ENCODE assay signal across 15 cellular contexts in genomic region chr3:65130782-65131181, GRCh38.
DNase-seq lines count a peak whose midpoint lies in the region; ATAC-seq, FAIRE-seq and TF ChIP-seq lines count a peak whose summit lies in the region.
"Had no signal": no experiment of that assay in that cellular context is flagged by ENCODE, and none has a peak within 500 bp of the region (broad histone marks: within the 10 kb centered on the region; RNA-seq: fewer than 3 reads in every experiment).

No MANE protein-coding gene starts in this region.

- DNase-seq in HCEC 1CT (peak; percentile 82), astrocyte (ENCODE audit: low read depth) (peak; percentile 59), fibroblast of lung (ENCODE audit: low read depth in 2 of 2) (peak; percentile 30 to 65), renal cortical epithelial cell (ENCODE audit: low read depth) (peak; percentile 65), NCI-H2171 treated with DMSO at 0.1 percent for 48 hours (lab: John Stamatoyannopoulos, UW) (no peak), NAMALWA (ENCODE audit: low spot score) (no peak), right cardiac atrium (no peak)
- DNase-seq: BE2C; CD8-positive, alpha-beta memory T cell; MM.1S; NCI-H1105 treated with DMSO at 0.1 percent for 48 hours; NCI-H187 treated with DMSO at 0.1 percent for 48 hours; NCI-H510A treated with DMSO at 0.1 percent for 48 hours; SJCRH30 had no signal

- H2AFZ ChIP-seq in astrocyte (ENCODE audit: low read depth, low read length), result no peak overlapping the region
- no peak overlapping the region for H2AFZ ChIP-seq in fibroblast of lung (ENCODE audit: low read length)

- WGBS in right cardiac atrium, result 93% methylated on average over 4 of the region's 4 CpGs

- no peak overlapping the region for H3K27ac Mint-ChIP-seq in astrocyte (ENCODE audit: unreplicated experiment)
- H3K27ac Mint-ChIP-seq: CD8-positive, alpha-beta memory T cell had no signal

- H3K4me1 ChIP-seq in astrocyte (ENCODE audit: insufficient read depth, low read length) (peaks cover 6% of the 10 kb centered on the region), fibroblast of lung (ENCODE audit: control insufficient read depth, extremely low read depth, insufficient read depth, low read length) (no peaks in the 10 kb centered on the region), right cardiac atrium (ENCODE audit: control insufficient read depth, insufficient read depth, low read length) (no peaks in the 10 kb centered on the region)
- H3K4me1 ChIP-seq: BE2C, SJCRH30 had no signal

- H3K9ac ChIP-seq in astrocyte (ENCODE audit: low read length) (no peak overlapping the region), fibroblast of lung (ENCODE audit: insufficient read depth, low read length) (no peak overlapping the region)

- no peak for ATAC-seq in right cardiac atrium

- H3K27me3 Mint-ChIP-seq in astrocyte (ENCODE audit: low read depth, unreplicated experiment), result no peaks in the 10 kb centered on the region
- H3K27me3 Mint-ChIP-seq: CD8-positive, alpha-beta memory T cell had no signal

- H3K36me3 Mint-ChIP-seq in astrocyte (ENCODE audit: low read depth, unreplicated experiment), result no peaks in the 10 kb centered on the region

- intact Hi-C loops in right cardiac atrium (cut with DNase I), result no loop called here

- H3K4me1 Mint-ChIP-seq in astrocyte (ENCODE audit: low read depth, unreplicated experiment), result peaks cover 10% of the 10 kb centered on the region
- H3K4me1 Mint-ChIP-seq: CD8-positive, alpha-beta memory T cell had no signal

- no peak for FAIRE-seq in astrocyte (lab: Jason Lieb, UNC)
- FAIRE-seq: H1 had no signal

- H3K27me3 ChIP-seq in astrocyte (ENCODE audit: insufficient read depth, low read length) (no peaks in the 10 kb centered on the region), fibroblast of lung (ENCODE audit: control insufficient read depth, insufficient read depth, low read length) (no peaks in the 10 kb centered on the region), right cardiac atrium (ENCODE audit: control insufficient read depth, insufficient read depth) (no peaks in the 10 kb centered on the region)
- H3K27me3 ChIP-seq: BE2C, SJCRH30 had no signal

- H3K9me3 Mint-ChIP-seq in astrocyte (ENCODE audit: unreplicated experiment), result peaks cover 4% of the 10 kb centered on the region

- H3K4me3 Mint-ChIP-seq in astrocyte (ENCODE audit: unreplicated experiment), result no peak overlapping the region
- H3K4me3 Mint-ChIP-seq: CD8-positive, alpha-beta memory T cell had no signal

- H3K9me3 ChIP-seq in astrocyte (ENCODE audit: insufficient read depth, low read depth, low read length) (no peaks in the 10 kb centered on the region), fibroblast of lung (ENCODE audit: control insufficient read depth, insufficient read depth, low read depth, low read length) (no peaks in the 10 kb centered on the region), right cardiac atrium (ENCODE audit: control insufficient read depth, low read length) (no peaks in the 10 kb centered on the region)
- H3K9me3 ChIP-seq: SJCRH30 had no signal

- no peaks in the 10 kb centered on the region for H3K36me3 ChIP-seq in astrocyte (ENCODE audit: insufficient read depth, low read length)
- H3K36me3 ChIP-seq in fibroblast of lung (ENCODE audit: control insufficient read depth, insufficient read depth, low read length), result no peaks in the 10 kb centered on the region
- H3K36me3 ChIP-seq: BE2C, SJCRH30 had no signal

- no peak overlapping the region for H3K4me3 ChIP-seq in astrocyte (ENCODE audit: insufficient read depth, low read depth, low read length)
- H3K4me3 ChIP-seq in fibroblast of lung (replicated peaks in 1 of 4; ENCODE audit: control extremely low read depth in 1 of 4, insufficient read depth in 1 of 4, low read depth in 3 of 4, low read length in 4 of 4), result no peak overlapping the region
- H3K4me3 ChIP-seq in right cardiac atrium (ENCODE audit: low read length), result no peak overlapping the region
- H3K4me3 ChIP-seq: SJCRH30 had no signal

- H3K79me2 ChIP-seq in astrocyte (ENCODE audit: insufficient read depth, low read length), result no peaks in the 10 kb centered on the region
- no peaks in the 10 kb centered on the region for H3K79me2 ChIP-seq in fibroblast of lung (ENCODE audit: control insufficient read depth, insufficient read depth, low read length)

- TF ChIP-seq CTCF in astrocyte (IDR thresholded peaks at IDR 0.05; ENCODE audit: insufficient read depth, low read depth, low read length) (no peak), fibroblast of lung (conservative IDR thresholded peaks at IDR 0.05 in 1 of 2, IDR thresholded peaks at IDR 0.05 in 1 of 2; ENCODE audit: low read depth in 1 of 2, low read length in 2 of 2) (no peak)

- no peak overlapping the region for H3K4me2 ChIP-seq in astrocyte (ENCODE audit: low read length)
- H3K4me2 ChIP-seq in fibroblast of lung (ENCODE audit: extremely low read depth, insufficient read depth, low read length), result no peak overlapping the region

- H4K20me1 ChIP-seq in astrocyte (ENCODE audit: insufficient read depth, low read length), result no peaks in the 10 kb centered on the region
- no peaks in the 10 kb centered on the region for H4K20me1 ChIP-seq in fibroblast of lung (ENCODE audit: control insufficient read depth, extremely low read depth, insufficient read depth, low read length)

- H3K27ac ChIP-seq in astrocyte (ENCODE audit: low read depth, low read length) (no peak overlapping the region), fibroblast of lung (ENCODE audit: insufficient read depth, low read length) (no peak overlapping the region), right cardiac atrium (ENCODE audit: low read length) (no peak overlapping the region)
- H3K27ac ChIP-seq: SJCRH30 had no signal

Comparison
In these comparisons a context has a peak if more than half of its experiments do, and no peak if none do; other contexts are left out.
1. DNase-seq: peak in HCEC 1CT (single experiment), astrocyte (single experiment), fibroblast of lung (2 of 2) and renal cortical epithelial cell (single experiment); none in NCI-H2171 treated with DMSO at 0.1 percent for 48 hours (single experiment), NAMALWA (single experiment) and right cardiac atrium (0 of 3).